Comparison of ENCODE assay signal across 18 cellular contexts in the genomic region with DNA sequence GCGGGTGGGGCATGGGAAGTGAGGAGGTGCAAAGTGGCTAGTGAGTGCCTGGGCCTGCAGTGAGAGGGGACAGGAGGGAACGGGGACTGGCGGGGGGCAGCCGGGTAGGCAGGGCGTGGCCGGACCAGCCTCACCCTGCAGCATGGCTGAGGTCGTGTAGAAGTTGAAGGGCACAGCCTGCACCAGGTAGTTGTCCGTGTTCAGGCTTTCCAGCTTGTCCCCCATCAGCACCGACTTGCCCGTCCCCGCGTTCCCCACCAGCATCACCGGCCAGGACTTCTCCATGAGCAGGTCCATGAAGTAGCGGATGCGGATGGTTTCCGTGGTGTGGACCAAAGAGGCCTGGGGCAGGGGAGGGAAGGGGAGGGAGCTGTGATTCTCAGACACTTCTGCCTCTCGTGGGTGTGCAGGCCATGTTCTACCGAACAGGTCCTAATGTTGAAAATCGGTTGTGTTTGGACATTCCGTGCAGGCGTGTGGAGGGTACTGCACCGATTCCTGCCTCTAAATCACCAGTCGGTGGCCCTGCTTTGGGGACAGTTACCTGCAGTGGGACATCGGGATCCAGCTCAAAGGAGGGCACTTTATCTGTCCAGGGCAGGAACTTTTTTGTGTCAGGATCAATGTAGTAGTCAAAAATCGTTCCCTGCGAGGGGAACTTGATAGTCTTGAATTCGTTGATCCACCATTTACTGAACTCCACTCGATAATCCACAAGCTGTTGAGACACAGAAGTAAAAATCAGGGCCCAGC.
DNase-seq lines count a peak whose midpoint lies in the region; ATAC-seq and TF ChIP-seq lines count a peak whose summit lies in the region.
"Had no signal": no experiment of that assay in that cellular context is flagged by ENCODE, and none has a peak within 500 bp of the region (broad histone marks: within the 10 kb centered on the region; RNA-seq: fewer than 3 reads in every experiment).

No MANE protein-coding gene starts in this region.

- H3K27ac Mint-ChIP-seq in stimulated activated naive CD8-positive, alpha-beta T cell treated with anti-CD3 and anti-CD28 coated beads, Interleukin-15, Interleukin-2, amounts not matched to agents 100 ng/mL and 50 ng/mL, for 24 hours, result no peak overlapping the region
- H3K27ac Mint-ChIP-seq: effector memory CD8-positive, alpha-beta T cell had no signal

- H3K27ac ChIP-seq in SK-N-MC, result no peak overlapping the region
- no peak overlapping the region for H3K27ac ChIP-seq in iPS DF 6.9 (ENCODE audit: low read length)
- H3K27ac ChIP-seq in Peyer's patch, result no peak overlapping the region
- H3K27ac ChIP-seq: cardiac muscle cell, parathyroid adenoma, thoracic aorta had no signal

- no peak for DNase-seq in stimulated activated naive CD8-positive, alpha-beta T cell treated with anti-CD3 and anti-CD28 coated beads, Interleukin-15, Interleukin-2, amounts not matched to agents 100 U/mL and 50 U/mL, for 24 hours
- no peak for DNase-seq in SK-N-MC (ENCODE audit: low read depth, low spot score)
- DNase-seq in iPS DF 6.9 (ENCODE audit: low read depth, low spot score), result no peak
- DNase-seq in retina, result no peak
- no peak for DNase-seq in Peyer's patch
- DNase-seq in NCI-H2196 treated with DMSO at 0.1 percent for 48 hours (lab: John Stamatoyannopoulos, UW; ENCODE audit: unreplicated experiment), result no peak
- DNase-seq: foreskin melanocyte, IMR-90, midbrain, NCI-H1417 treated with DMSO at 0.1 percent for 48 hours, NCI-H446 treated with DMSO at 0.1 percent for 48 hours, PC-3 had no signal

- H3K4me1 ChIP-seq in iPS DF 6.9 (ENCODE audit: control insufficient read depth, insufficient read depth, low read length), result no peaks in the 10 kb centered on the region
- H3K4me1 ChIP-seq in Peyer's patch, result peaks cover 0 to 12% (median 2%) of the 10 kb centered on the region in 4 donors
- H3K4me1 ChIP-seq: parathyroid adenoma had no signal

- peak overlapping the region; percentile 80 for H3K4me3 ChIP-seq in SK-N-MC
- peak overlapping the region; percentile 44; the same call in 1 of the 2 replicates for H3K4me3 ChIP-seq in iPS DF 6.9 (ENCODE audit: low read length)
- no peak overlapping the region for H3K4me3 ChIP-seq in Peyer's patch

- no peaks in the 10 kb centered on the region for H3K9me3 ChIP-seq in SK-N-MC (ENCODE audit: low read depth, low read length)
- H3K9me3 ChIP-seq in iPS DF 6.9 (ENCODE audit: control insufficient read depth, insufficient read depth, low read length), result no peaks in the 10 kb centered on the region
- no peaks in the 10 kb centered on the region for H3K9me3 ChIP-seq in Peyer's patch
- H3K9me3 ChIP-seq: thoracic aorta had no signal

- peaks cover 5% of the 10 kb centered on the region for H3K4me1 Mint-ChIP-seq in stimulated activated naive CD8-positive, alpha-beta T cell treated with anti-CD3 and anti-CD28 coated beads, Interleukin-15, Interleukin-2, amounts not matched to agents 100 ng/mL and 50 ng/mL, for 24 hours (ENCODE audit: low read depth)

- H3K36me3 ChIP-seq in SK-N-MC (ENCODE audit: insufficient read depth, low read length) (no peaks in the 10 kb centered on the region), iPS DF 6.9 (ENCODE audit: control insufficient read depth, insufficient read depth, low read length) (no peaks in the 10 kb centered on the region), Peyer's patch (no peaks in the 10 kb centered on the region)
- H3K36me3 ChIP-seq: cardiac muscle cell, thoracic aorta had no signal

- H3K27me3 Mint-ChIP-seq in stimulated activated naive CD8-positive, alpha-beta T cell treated with anti-CD3 and anti-CD28 coated beads, Interleukin-15, Interleukin-2, amounts not matched to agents 100 ng/mL and 50 ng/mL, for 24 hours, result peaks cover 4% of the 10 kb centered on the region

- TF ChIP-seq CTCF in Peyer's patch (IDR thresholded peaks at IDR 0.05), result no peak

- H3K4me3 Mint-ChIP-seq in stimulated activated naive CD8-positive, alpha-beta T cell treated with anti-CD3 and anti-CD28 coated beads, Interleukin-15, Interleukin-2, amounts not matched to agents 100 ng/mL and 50 ng/mL, for 24 hours, result peak overlapping the region; percentile 80

- H3K9ac ChIP-seq in SK-N-MC (ENCODE audit: insufficient read length), result peak overlapping the region; percentile 71
- H3K9ac ChIP-seq: parathyroid adenoma had no signal

- no peaks in the 10 kb centered on the region for H3K27me3 ChIP-seq in iPS DF 6.9 (ENCODE audit: control insufficient read depth, insufficient read depth, low read length)
- H3K27me3 ChIP-seq in Peyer's patch, result no peaks in the 10 kb centered on the region

- no CpG with 5 or more reads among the region's 28 CpGs for WGBS in iPS DF 6.9 (ENCODE audit: insufficient coverage, insufficient read length)

- no peaks in the 10 kb centered on the region for H3K36me3 Mint-ChIP-seq in stimulated activated naive CD8-positive, alpha-beta T cell treated with anti-CD3 and anti-CD28 coated beads, Interleukin-15, Interleukin-2, amounts not matched to agents 100 ng/mL and 50 ng/mL, for 24 hours (ENCODE audit: low read depth)

- no peak for TF ChIP-seq POLR2A in Peyer's patch (IDR thresholded peaks at IDR 0.05)

- no peaks in the 10 kb centered on the region for H3K9me3 Mint-ChIP-seq in stimulated activated naive CD8-positive, alpha-beta T cell treated with anti-CD3 and anti-CD28 coated beads, Interleukin-15, Interleukin-2, amounts not matched to agents 100 ng/mL and 50 ng/mL, for 24 hours
- H3K9me3 Mint-ChIP-seq: effector memory CD8-positive, alpha-beta T cell had no signal

- no peak for ATAC-seq in stimulated activated naive CD8-positive, alpha-beta T cell treated with anti-CD3 and anti-CD28 coated beads, Interleukin-15, Interleukin-2, amounts not matched to agents 100 U/mL and 50 U/mL, for 24 hours
- ATAC-seq in HG02678 (IDR thresholded peaks at IDR 0.05; ENCODE audit: unreplicated experiment), result no peak
- ATAC-seq: PC-3 had no signal

Comparison
In these comparisons a context has a peak if more than half of its experiments do, and no peak if none do; other contexts are left out.
1. H3K4me3 ChIP-seq: peak in SK-N-MC (single experiment) and iPS DF 6.9 (single experiment); none in Peyer's patch (0 of 4).